In the genomic region with DNA sequence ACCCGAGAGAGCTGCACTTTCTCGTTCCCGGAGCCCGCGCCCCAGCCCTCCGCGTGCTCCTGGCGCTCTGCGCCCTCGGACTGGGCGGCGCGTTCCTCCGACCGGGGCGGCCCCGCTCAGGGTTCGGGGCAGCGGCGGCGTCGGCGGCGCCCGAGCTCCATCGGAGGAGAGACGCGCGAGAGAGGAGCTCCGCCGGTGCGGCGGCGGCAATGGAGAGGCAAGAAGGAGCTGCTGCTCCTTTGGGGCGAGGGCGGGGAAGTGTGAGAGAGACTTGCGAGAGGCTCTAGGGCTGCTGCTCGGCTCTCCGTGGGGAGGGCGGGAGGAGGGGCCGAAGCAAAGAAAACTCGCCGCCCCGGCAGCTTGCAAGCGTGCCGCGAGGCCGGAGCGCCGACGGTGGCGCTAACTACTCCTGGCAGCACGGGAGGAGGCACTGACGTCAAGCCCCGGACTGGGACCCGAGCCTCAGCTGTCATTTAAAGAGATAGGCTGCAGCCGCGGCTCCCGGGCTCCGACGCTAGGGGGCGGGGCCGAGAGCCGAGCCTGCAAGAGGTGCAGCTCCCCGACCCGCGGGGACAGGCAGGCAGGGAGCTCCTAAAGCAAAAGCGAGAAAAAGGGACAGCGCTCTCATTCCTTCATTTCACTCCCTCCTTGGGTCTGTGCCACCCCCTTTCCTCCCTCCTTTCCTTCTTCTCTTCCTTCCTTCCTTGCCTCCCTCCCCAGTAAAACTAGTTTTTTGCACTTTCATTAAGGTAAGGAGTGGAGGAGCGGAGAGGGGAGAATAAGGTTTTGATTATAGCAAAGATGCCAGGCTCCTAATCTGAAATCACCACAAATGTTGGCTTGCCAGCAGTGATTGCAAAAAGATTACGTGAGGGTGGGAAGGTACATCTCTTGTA, we compare ENCODE assay signal across 8 cellular contexts. TPM values are rescaled to one million over a fixed set of nuclear protein-coding genes. Genes with fewer than 3 reads are reported as not detected.
DNase-seq lines count a peak whose midpoint lies in the region; ATAC-seq and TF ChIP-seq lines count a peak whose summit lies in the region.

A gene (minus strand): TSS at position 262 of the 896 bp plus-strand sequence.

- H2AFZ ChIP-seq in IMR-90 (replicated peaks; ENCODE audit: low read length, poor library complexity): peak within 1 kb of the TSS; percentile 59

- no peaks in the 10 kb centered on the region for H4K20me1 ChIP-seq in IMR-90 (ENCODE audit: insufficient read depth, low read length)

- H4K5ac ChIP-seq in IMR-90 (ENCODE audit: low read depth, low read length): no peak within 1 kb of the TSS

- POLR2A ChIA-PET in IMR-90 (lab: Charles Lee; ENCODE audit: unreplicated experiment): interaction anchor here (0.6 kb wide), 1 partner anchor 16 kb away, joined by 3 read pairs; no protein-coding TSS in a partner anchor
- POLR2A ChIA-PET in RWPE1 (lab: Yijun Ruan, JAX; ENCODE audit: low non-redundant PET): no interaction called here

- peak within 1 kb of the TSS; percentile 16 for H2AK9ac ChIP-seq in IMR-90 (replicated peaks; ENCODE audit: low read depth, low read length, poor library complexity)

- no peak within 1 kb of the TSS for H3K4ac ChIP-seq in IMR-90 (ENCODE audit: low read depth, low read length)

- H3K4me2 ChIP-seq in IMR-90 (ENCODE audit: low read depth, low read length): peak within 1 kb of the TSS; percentile 93

- H3K27me3 ChIP-seq in IMR-90 (ENCODE audit: control insufficient read depth, insufficient read depth, low read length) (peaks cover 23% of the 10 kb centered on the region), adipocyte (replicated peaks; ENCODE audit: control insufficient read depth, insufficient read depth, low read length) (peaks cover 54% of the 10 kb centered on the region), upper lobe of left lung (peaks cover 0 to 32% (median 10%) of the 10 kb centered on the region in 4 donors)

- TF ChIP-seq RAD21 in IMR-90 (IDR thresholded peaks at IDR 0.05; ENCODE audit: low read length): no peak

- no peak within 1 kb of the TSS for H2AK5ac ChIP-seq in IMR-90 (ENCODE audit: low read depth, low read length)

- H4K91ac ChIP-seq in IMR-90 (ENCODE audit: insufficient read depth, low read depth, low read length): no peak within 1 kb of the TSS

- H3K36me3 ChIP-seq in IMR-90 (ENCODE audit: control insufficient read depth, insufficient read depth, low read length) (no peaks in the 10 kb centered on the region), adipocyte (ENCODE audit: control insufficient read depth, insufficient read depth, low read length, severe bottlenecking) (no peaks in the 10 kb centered on the region), upper lobe of left lung (no peaks in the 10 kb centered on the region)

- no peaks in the 10 kb centered on the region for H3K9me3 Mint-ChIP-seq in osteocyte (ENCODE audit: unreplicated experiment)

- H3K56ac ChIP-seq in IMR-90 (ENCODE audit: extremely low read depth, insufficient read depth, low read length): no peak within 1 kb of the TSS

- H3K9ac ChIP-seq in IMR-90 (ENCODE audit: low read depth, low read length): no peak within 1 kb of the TSS
- H3K9ac ChIP-seq in adipocyte (ENCODE audit: low read length): no peak within 1 kb of the TSS

- peaks cover 6% of the 10 kb centered on the region for H3K4me1 Mint-ChIP-seq in osteocyte (ENCODE audit: unreplicated experiment)

- peak within 1 kb of the TSS; percentile 70 for H3K4me3 Mint-ChIP-seq in osteocyte (ENCODE audit: unreplicated experiment)

- H3K14ac ChIP-seq in IMR-90 (replicated peaks; ENCODE audit: low read depth, low read length): no peak within 1 kb of the TSS

- peaks cover 65% of the 10 kb centered on the region for H3K27me3 Mint-ChIP-seq in osteocyte (ENCODE audit: unreplicated experiment)

- H2BK20ac ChIP-seq in IMR-90 (ENCODE audit: low read depth, low read length): no peak within 1 kb of the TSS

- 2% methylated on average over 33 of the region's 71 CpGs; no CpG with 5 or more reads in 1 of the 2 experiments for WGBS in IMR-90 (ENCODE audit: extremely low coverage in 2 of 2, insufficient read length in 1 of 2), 2 experiments
- 1 to 3% methylated on average over 30 to 61 of the region's 71 CpGs for WGBS in upper lobe of left lung, 2 donors

- no peaks in the 10 kb centered on the region for H3K4me1 ChIP-seq in IMR-90 (ENCODE audit: control insufficient read depth, insufficient read depth, low read length)
- H3K4me1 ChIP-seq in adipocyte (ENCODE audit: control insufficient read depth, insufficient read depth, low read length): peaks cover 5% of the 10 kb centered on the region
- H3K4me1 ChIP-seq in upper lobe of left lung: peaks cover 13 to 27% (median 21%) of the 10 kb centered on the region in 4 donors

- peak; percentile 95 for ATAC-seq in GM21619 (IDR thresholded peaks at IDR 0.05; ENCODE audit: unreplicated experiment)
- ATAC-seq in IMR-90 (ENCODE audit: low read depth): peak; percentile 97
- ATAC-seq in upper lobe of left lung (ENCODE audit: low FRiP score in 2 of 2): peak; percentile 84 to 90

- DNase-seq in Daoy (ENCODE audit: low read depth): peak; percentile 50
- peak; percentile 39 for DNase-seq in IMR-90
- DNase-seq in RWPE1 (ENCODE audit: low spot score): peak; percentile 82
- peak; percentile 66 for DNase-seq in adipocyte (ENCODE audit: low read depth)
- peak; percentile 89 for DNase-seq in cardiac septum (ENCODE audit: low spot score)
- DNase-seq in osteocyte (ENCODE audit: extremely low spot score, unreplicated experiment): peak; percentile 87
- peak; percentile 79 to 93 for DNase-seq in upper lobe of left lung

- dilution Hi-C loops in IMR-90 (cut with HindIII; ENCODE audit: low sequenced_read_pairs, unreplicated experiment): no loop called here

- H2BK15ac ChIP-seq in IMR-90 (ENCODE audit: low read depth, low read length): no peak within 1 kb of the TSS

- no peaks in the 10 kb centered on the region for H3K36me3 Mint-ChIP-seq in osteocyte (ENCODE audit: unreplicated experiment)

- H3K9me3 ChIP-seq in IMR-90 (ENCODE audit: control insufficient read depth, insufficient read depth, low read length) (peaks cover 6% of the 10 kb centered on the region; the same call in 1 of the 2 replicates), adipocyte (ENCODE audit: control insufficient read depth, low read length) (no peaks in the 10 kb centered on the region), upper lobe of left lung (no peaks in the 10 kb centered on the region)

- no peak within 1 kb of the TSS for H3K23ac ChIP-seq in IMR-90 (ENCODE audit: low read depth, low read length)

- no peaks in the 10 kb centered on the region for H3K9me1 ChIP-seq in IMR-90 (ENCODE audit: insufficient read depth, low read length)

- BruUV-seq in IMR-90 (replicated peaks; lab: Mats Ljungman, UMichigan): no TSS peak

- no peak within 1 kb of the TSS for H2BK5ac ChIP-seq in IMR-90 (ENCODE audit: low read depth, low read length, poor library complexity, severe bottlenecking)

- H3K4me3 ChIP-seq in IMR-90 (ENCODE audit: insufficient read depth, low read depth, low read length) (peak within 1 kb of the TSS; percentile 31), adipocyte (ENCODE audit: low read length) (peak within 1 kb of the TSS; percentile 74), upper lobe of left lung (peak within 1 kb of the TSS in 3 of 4 donors; percentile 46 to 61 (median 59))

- CTCF ChIA-PET in IMR-90 (lab: Yijun Ruan, JAX): interaction anchor here (0.8 to 1.0 kb wide), 2 partner anchors 13 to 19 kb away, joined by 3 read pairs; no protein-coding TSS in a partner anchor
- CTCF ChIA-PET in RWPE1 (lab: Yijun Ruan, JAX): interaction anchor here (0.5 to 1.4 kb wide), 6 partner anchors 17 to 476 kb away, joined by 3 to 4 read pairs (median 4); no protein-coding TSS in a partner anchor

- H3K27ac ChIP-seq in IMR-90 (ENCODE audit: insufficient read depth, low read length): no peak within 1 kb of the TSS
- H3K27ac ChIP-seq in RWPE1: peak within 1 kb of the TSS; percentile 59
- H3K27ac ChIP-seq in upper lobe of left lung: peak within 1 kb of the TSS in 1 of 4 donors; percentile 2

- intact Hi-C loops in IMR-90 (cut with micrococcal nuclease) (no loop called here), cardiac septum (cut with DNase I) (no loop called here)

- no peak within 1 kb of the TSS for H3K18ac ChIP-seq in IMR-90 (ENCODE audit: low read depth, low read length)

- H2BK120ac ChIP-seq in IMR-90 (ENCODE audit: low read depth, low read length): no peak within 1 kb of the TSS

- TF ChIP-seq CTCF in IMR-90 (conservative IDR thresholded peaks at IDR 0.05; ENCODE audit: low read depth, low read length) (peak; percentile 54), RWPE1 (conservative IDR thresholded peaks at IDR 0.05; ENCODE audit: low read depth) (peak; percentile 86), osteocyte (IDR thresholded peaks at IDR 0.05) (peak; percentile 78), upper lobe of left lung (IDR thresholded peaks at IDR 0.05) (peak in 4 of 6 experiments; percentile 41 to 53 (median 44))

- TF ChIP-seq POLR2A in IMR-90 (IDR thresholded peaks at IDR 0.05; ENCODE audit: low read depth, low read length) (no peak), upper lobe of left lung (IDR thresholded peaks at IDR 0.05) (peak in 1 of 4 donors; percentile 10)

- TF ChIP-seq EP300 in upper lobe of left lung (IDR thresholded peaks at IDR 0.05): no peak

- no peak within 1 kb of the TSS for H3K27ac Mint-ChIP-seq in osteocyte (ENCODE audit: unreplicated experiment)

- H3K79me1 ChIP-seq in IMR-90 (ENCODE audit: low read depth in 1 of 2, low read length in 2 of 2): no peaks in the 10 kb centered on the region

- in situ Hi-C loops in IMR-90 (cut with MboI; ENCODE audit: low sequenced_read_pairs): no loop called here

- H4K8ac ChIP-seq in IMR-90 (ENCODE audit: low read depth in 2 of 2, low read length in 2 of 2): no peak within 1 kb of the TSS

TF ChIP-seq in IMR-90, 13 proteins besides CTCF, POLR2A, EP300 and RAD21:
- TF ChIP-seq CHD1 (IDR thresholded peaks at IDR 0.05; ENCODE audit: low read depth, low read length): no peak
- TF ChIP-seq BHLHE40 (IDR thresholded peaks at IDR 0.05; ENCODE audit: low read depth, low read length): peak; percentile 17; the same call in 1 of the 2 replicates

RNA-seq across cellular contexts. Expression of the gene that starts here (rescaled TPM):
- total RNA-seq in Daoy (2014; rRNA removed; shearing (Covaris generic)): not detected in 2 replicates
- total RNA-seq in IMR-90 (2012; rRNA removed) (not detected in 2 replicates), cardiac septum (0.67 TPM), osteocyte (not detected in 2 replicates), upper lobe of left lung (under 1 TPM in 1 of 6 donors, not detected in 5; 0.10 TPM)
- polyA plus RNA-seq in IMR-90 (2012; rRNA removed): 0.03 TPM in 2 replicates
- 0.01 TPM in 1 of 2 replicates, not detected in the other for polyA plus RNA-seq in IMR-90 (2012; cell fraction: cytosol; rRNA removed)
- polyA plus RNA-seq in IMR-90 (2012; cell fraction: nucleus; rRNA removed; ENCODE audit: low replicate concordance): 0.02 TPM in 2 replicates

Comparison
In these comparisons a context has a peak if more than half of its experiments do, and no peak if none do; other contexts are left out.
1. Peak in DNase-seq in Daoy; RNA of the gene not detected or under 1 TPM.
2. Peak in DNase-seq, ATAC-seq, H3K4me3 ChIP-seq and H3K4me2 ChIP-seq in IMR-90; RNA of the gene not detected or under 1 TPM.
3. Peak in DNase-seq in cardiac septum; RNA of the gene not detected or under 1 TPM.
4. Peak in DNase-seq in osteocyte; RNA of the gene not detected or under 1 TPM.
5. Peak in DNase-seq, ATAC-seq and H3K4me3 ChIP-seq in upper lobe of left lung; RNA of the gene not detected or under 1 TPM.
6. DNase-seq: peak in every context shown above with its lines; median percentile 89 in cardiac septum; 87 in osteocyte; 86 in upper lobe of left lung; 82 in RWPE1; 66 in adipocyte; 50 in Daoy; 39 in IMR-90.